ENCODE assay signal across 2 cellular contexts in genomic region chr17:81310963-81311550, GRCh38.
TF ChIP-seq lines count a peak whose summit lies in the region.

No MANE protein-coding gene starts in this region.

TF ChIP-seq in HEK293, 187 proteins besides CTCF, POLR2A, EP300 and RAD21 (continued from another document):
- no peak for TF ChIP-seq PATZ1 (tag by site-specific recombination; IDR thresholded peaks at IDR 0.05)
- peak; percentile 57; the same call in 1 of the 2 replicates for TF ChIP-seq SCRT2 (tag by site-specific recombination; IDR thresholded peaks at IDR 0.05)

TF ChIP-seq in SK-N-SH, 30 proteins besides CTCF, POLR2A, EP300 and RAD21 (continued from another document):
- TF ChIP-seq MAX (IDR thresholded peaks at IDR 0.05; ENCODE audit: low read depth) = no peak
- TF ChIP-seq USF1 (IDR thresholded peaks at IDR 0.05; ENCODE audit: borderline replicate concordance, low read depth) = no peak
- TF ChIP-seq PBX3 (IDR thresholded peaks at IDR 0.05) = no peak
- no peak for TF ChIP-seq EZH2phosphoT487 (IDR thresholded peaks at IDR 0.05; ENCODE audit: borderline replicate concordance, low read depth)
- TF ChIP-seq GABPA (IDR thresholded peaks at IDR 0.05; ENCODE audit: low read depth) = no peak
- TF ChIP-seq RFX5 (IDR thresholded peaks at IDR 0.05; ENCODE audit: low read length) = peak; percentile 8; the same call in 1 of the 2 replicates
- no peak for TF ChIP-seq YY1 (IDR thresholded peaks at IDR 0.05; ENCODE audit: low read depth)
- TF ChIP-seq TEAD4 (IDR thresholded peaks at IDR 0.05; ENCODE audit: borderline replicate concordance, insufficient read depth) = no peak
- TF ChIP-seq MXI1 (IDR thresholded peaks at IDR 0.05; ENCODE audit: low read depth, low read length) = peak; percentile 97
- TF ChIP-seq FOSL2 (IDR thresholded peaks at IDR 0.05; ENCODE audit: borderline replicate concordance, low read depth) = no peak
- TF ChIP-seq REST (IDR thresholded peaks at IDR 0.05; ENCODE audit: low read depth, low read length) = no peak
- TF ChIP-seq GATA2 (CRISPR knock-in tag; IDR thresholded peaks at IDR 0.05) = peak; percentile 99
- TF ChIP-seq CHD2 (IDR thresholded peaks at IDR 0.05; ENCODE audit: low read length, partially characterized antibody) = peak; percentile 90
- peak; percentile 41; the same call in 1 of the 2 replicates for TF ChIP-seq TCF12 (IDR thresholded peaks at IDR 0.05)
- TF ChIP-seq FOXJ3 (CRISPR knock-in tag; IDR thresholded peaks at IDR 0.05) = peak; percentile 95
- TF ChIP-seq JUND (IDR thresholded peaks at IDR 0.05) = no peak
- TF ChIP-seq TAF1 (IDR thresholded peaks at IDR 0.05; ENCODE audit: borderline replicate concordance, low read depth, low read length) = no peak
- TF ChIP-seq ZBTB33 (IDR thresholded peaks at IDR 0.05; ENCODE audit: borderline replicate concordance, low read depth) = no peak
- TF ChIP-seq IRF3 (IDR thresholded peaks at IDR 0.05; ENCODE audit: low read depth, low read length) = no peak
- no peak for TF ChIP-seq FOXM1 (IDR thresholded peaks at IDR 0.05; ENCODE audit: low read depth)
- no peak for TF ChIP-seq SMC3 (IDR thresholded peaks at IDR 0.05; ENCODE audit: low read depth, low read length)
- no peak for TF ChIP-seq POLR2AphosphoS5 (IDR thresholded peaks at IDR 0.05; ENCODE audit: low read depth, low read length)
- TF ChIP-seq RCOR1 (IDR thresholded peaks at IDR 0.05; ENCODE audit: low read length) = peak; percentile 99
- TF ChIP-seq RXRA (IDR thresholded peaks at IDR 0.05; ENCODE audit: borderline replicate concordance, low read depth) = no peak
- no peak for TF ChIP-seq ELF1 (IDR thresholded peaks at IDR 0.05)
- no peak for TF ChIP-seq SIN3A (IDR thresholded peaks at IDR 0.05; ENCODE audit: borderline replicate concordance, low read depth, low read length)
- no peak for TF ChIP-seq NRF1 (IDR thresholded peaks at IDR 0.05; ENCODE audit: low read depth, low read length)
- no peak for TF ChIP-seq MEF2A (IDR thresholded peaks at IDR 0.05; ENCODE audit: borderline replicate concordance, low read depth)
- no peak for TF ChIP-seq NFIC (IDR thresholded peaks at IDR 0.05; ENCODE audit: borderline replicate concordance)
